8 cellular contexts compared by ENCODE assay signal in the genomic region with DNA sequence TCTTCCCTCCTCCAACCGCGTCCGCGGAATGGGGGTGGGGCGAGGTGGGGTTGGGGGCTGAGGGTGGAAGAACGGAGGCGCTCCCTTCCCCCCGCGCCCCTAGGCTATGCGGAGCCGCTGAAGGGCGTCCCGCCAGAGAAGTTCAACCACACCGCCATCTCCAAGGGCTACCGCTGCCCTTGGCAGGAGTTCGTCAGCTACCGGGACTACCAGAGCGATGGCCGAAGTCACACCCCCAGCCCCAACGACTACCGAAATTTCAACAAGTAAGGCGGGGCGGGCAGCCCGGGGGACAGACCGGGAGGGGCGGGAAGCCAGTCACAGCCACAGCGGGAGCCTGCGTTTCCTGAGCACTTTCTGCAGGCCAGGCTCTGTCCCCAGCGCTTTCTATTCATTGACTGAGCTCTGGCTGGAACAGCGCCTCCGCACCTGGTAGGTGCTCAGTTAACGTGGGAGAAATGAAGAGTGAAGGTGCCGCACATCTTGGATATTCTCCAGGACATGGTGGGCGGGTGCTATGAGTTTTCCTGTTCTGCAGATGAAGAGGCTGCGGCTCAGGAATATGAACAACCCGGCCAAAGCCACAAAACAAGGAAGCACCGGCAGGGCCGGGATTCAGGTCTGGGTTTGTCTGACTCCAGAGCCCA. TPM values are rescaled to one million over a fixed set of nuclear protein-coding genes. Genes with fewer than 3 reads are reported as not detected.
DNase-seq lines count a peak whose midpoint lies in the region; ATAC-seq and TF ChIP-seq lines count a peak whose summit lies in the region.

No MANE protein-coding gene starts in this region.

- peaks cover 16% of the 10 kb centered on the region for H3K27me3 ChIP-seq in CD4-positive, CD25-positive, alpha-beta regulatory T cell (ENCODE audit: control insufficient read depth, insufficient read depth, low read length)
- H3K27me3 ChIP-seq in ovary = no peaks in the 10 kb centered on the region

- no peak for TF ChIP-seq CTCF in ovary (IDR thresholded peaks at IDR 0.05)

- TF ChIP-seq POLR2A in ovary (IDR thresholded peaks at IDR 0.05) = no peak

- intact Hi-C loops in ovary (cut with DNase I) = no loop called here

- ATAC-seq in CD4-positive, CD25-positive, alpha-beta regulatory T cell (ENCODE audit: low read depth in 2 of 2) = peak in 1 of 2 donors; percentile 37
- ATAC-seq in activated T-cell treated with anti-CD3 and anti-CD28 coated beads, Interleukin-2, amount 50 U/mL, for 4 hours = peak; percentile 70 to 72
- ATAC-seq in GM21529 (IDR thresholded peaks at IDR 0.05; ENCODE audit: unreplicated experiment) = no peak
- ATAC-seq in GM21619 (IDR thresholded peaks at IDR 0.05; ENCODE audit: unreplicated experiment) = no peak

- 2 to 3% (median 3%) methylated on average over 35 to 38 of the region's 38 CpGs for WGBS in ovary, 3 donors

- no peaks in the 10 kb centered on the region for H3K36me3 ChIP-seq in CD4-positive, CD25-positive, alpha-beta regulatory T cell (ENCODE audit: control insufficient read depth, insufficient read depth, low read length)
- H3K36me3 ChIP-seq in ovary = no peaks in the 10 kb centered on the region

- no peak for TF ChIP-seq EP300 in ovary (IDR thresholded peaks at IDR 0.05)

- H3K27ac ChIP-seq in CD4-positive, CD25-positive, alpha-beta regulatory T cell (ENCODE audit: insufficient read depth, low read length, poor library complexity, severe bottlenecking) = no peak overlapping the region
- no peak overlapping the region for H3K27ac ChIP-seq in ovary

- H3K4me3 Mint-ChIP-seq in CD4-positive, CD25-positive, alpha-beta regulatory T cell = peak overlapping the region; percentile 64 to 80 (median 76)
- peak overlapping the region; percentile 77 for H3K4me3 Mint-ChIP-seq in activated T-cell treated with anti-CD3 and anti-CD28 coated beads, Interleukin-2, amount 50 U/mL, for 4 hours

- H3K9me3 ChIP-seq in CD4-positive, CD25-positive, alpha-beta regulatory T cell (ENCODE audit: control insufficient read depth in 2 of 2, low read length in 2 of 2) = no peaks in the 10 kb centered on the region
- H3K9me3 ChIP-seq in ovary = no peaks in the 10 kb centered on the region

- peaks cover under 1% of the 10 kb centered on the region for H3K36me3 Mint-ChIP-seq in CD4-positive, CD25-positive, alpha-beta regulatory T cell
- H3K36me3 Mint-ChIP-seq in activated T-cell treated with anti-CD3 and anti-CD28 coated beads, Interleukin-2, amount 50 U/mL, for 4 hours (ENCODE audit: insufficient read depth) = no peaks in the 10 kb centered on the region

- no peak overlapping the region for H3K4me3 ChIP-seq in CD4-positive, CD25-positive, alpha-beta regulatory T cell (ENCODE audit: low read depth, low read length)
- H3K4me3 ChIP-seq in ovary = peak overlapping the region; percentile 44

- H3K4me1 Mint-ChIP-seq in CD4-positive, CD25-positive, alpha-beta regulatory T cell = peaks cover 0 to 16% (median 5%) of the 10 kb centered on the region in 4 donors
- peaks cover 10% of the 10 kb centered on the region for H3K4me1 Mint-ChIP-seq in activated T-cell treated with anti-CD3 and anti-CD28 coated beads, Interleukin-2, amount 50 U/mL, for 4 hours (ENCODE audit: low read depth)

- H3K4me1 ChIP-seq in CD4-positive, CD25-positive, alpha-beta regulatory T cell (ENCODE audit: control insufficient read depth, insufficient read depth, low read length, poor library complexity, severe bottlenecking) = peaks cover 16% of the 10 kb centered on the region
- H3K4me1 ChIP-seq in ovary (ENCODE audit: insufficient read depth) = peaks cover 12% of the 10 kb centered on the region

- H3K27ac Mint-ChIP-seq in CD4-positive, CD25-positive, alpha-beta regulatory T cell = no peak overlapping the region

- peak in 1 of 3 donors; percentile 17 for DNase-seq in CD4-positive, CD25-positive, alpha-beta regulatory T cell
- DNase-seq in HPDE6-E6E7 (ENCODE audit: extremely low spot score) (peak; percentile 48), glomerular visceral epithelial cell (ENCODE audit: extremely low spot score) (peak; percentile 40), ovary (peak in 3 of 5 donors; percentile 56 to 62 (median 57)), DMS79 (lab: John Stamatoyannopoulos, UW) (no peak)
- DNase-seq in activated T-cell treated with anti-CD3 and anti-CD28 coated beads, Interleukin-2, amount 50 U/mL, for 4 hours = no peak

- peaks cover 42% of the 10 kb centered on the region for H3K27me3 Mint-ChIP-seq in CD4-positive, CD25-positive, alpha-beta regulatory T cell
- H3K27me3 Mint-ChIP-seq in activated T-cell treated with anti-CD3 and anti-CD28 coated beads, Interleukin-2, amount 50 U/mL, for 4 hours (ENCODE audit: low read depth) = peaks cover 27% of the 10 kb centered on the region

- no peaks in the 10 kb centered on the region for H3K9me3 Mint-ChIP-seq in CD4-positive, CD25-positive, alpha-beta regulatory T cell
- no peaks in the 10 kb centered on the region for H3K9me3 Mint-ChIP-seq in activated T-cell treated with anti-CD3 and anti-CD28 coated beads, Interleukin-2, amount 50 U/mL, for 4 hours

RNA-seq across cellular contexts. Expression of gene MYOZ3, which starts 11.3 kb away (rescaled TPM):
- not detected for total RNA-seq in CD4-positive, CD25-positive, alpha-beta regulatory T cell
- polyA plus RNA-seq in CD4-positive, CD25-positive, alpha-beta regulatory T cell = under 1 TPM in 2 of 4 donors, not detected in 2; 0.08 to 0.10 TPM
- under 1 TPM in 2 of 3 donors, not detected in 1; 0.21 to 0.86 TPM for total RNA-seq in activated T-cell treated with anti-CD3 and anti-CD28 coated beads, Interleukin-2, amount 50 U/mL, for 4 hours
- total RNA-seq in ovary = 1 to 10 TPM in 4 of 7 donors, under 1 TPM in 3; 0.36 to 2.6 (median 1.2) TPM
- 1 to 10 TPM; 1.6 to 2.7 TPM for polyA plus RNA-seq in ovary

RNA-seq across cellular contexts. Expression of gene RBM22, which starts 28.5 kb away (rescaled TPM):
- total RNA-seq in CD4-positive, CD25-positive, alpha-beta regulatory T cell = 109 TPM
- polyA plus RNA-seq in CD4-positive, CD25-positive, alpha-beta regulatory T cell = 10 to 100 TPM; 67.9 to 86.2 (median 70.3) TPM
- total RNA-seq in activated T-cell treated with anti-CD3 and anti-CD28 coated beads, Interleukin-2, amount 50 U/mL, for 4 hours = 10 to 100 TPM; 81.6 to 92.7 (median 86.5) TPM
- 10 to 100 TPM; 35.5 to 59.0 (median 48.6) TPM for total RNA-seq in ovary
- 10 to 100 TPM; 33.4 to 77.6 TPM for polyA plus RNA-seq in ovary

RNA-seq across cellular contexts. Expression of gene SYNPO, which starts 31.9 kb away (rescaled TPM):
- total RNA-seq in CD4-positive, CD25-positive, alpha-beta regulatory T cell = 0.07 TPM
- polyA plus RNA-seq in CD4-positive, CD25-positive, alpha-beta regulatory T cell = not detected
- 1 to 10 TPM in 1 of 3 donors, under 1 TPM in 2; 0.56 to 1.4 (median 0.79) TPM for total RNA-seq in activated T-cell treated with anti-CD3 and anti-CD28 coated beads, Interleukin-2, amount 50 U/mL, for 4 hours
- 100 to 1,000 TPM in 3 of 7 donors, 10 to 100 TPM in 3, 1 to 10 TPM in 1; 8.3 to 174 (median 70.2) TPM for total RNA-seq in ovary
- 10 to 100 TPM; 31.0 to 86.9 TPM for polyA plus RNA-seq in ovary

Comparison
In these comparisons a context has a peak if more than half of its experiments do, and no peak if none do; other contexts are left out.
1. ATAC-seq: peak in activated T-cell treated with anti-CD3 and anti-CD28 coated beads, Interleukin-2, amount 50 U/mL, for 4 hours (2 of 2); none in GM21529 (single experiment) and GM21619 (single experiment).
2. DNase-seq: peak in HPDE6-E6E7 (single experiment), glomerular visceral epithelial cell (single experiment) and ovary (3 of 5); none in activated T-cell treated with anti-CD3 and anti-CD28 coated beads, Interleukin-2, amount 50 U/mL, for 4 hours (single experiment) and DMS79 (single experiment).